ENCODE assay signal across 13 cellular contexts in genomic region chr1:154866257-154866994, GRCh38. TPM values are rescaled to one million over a fixed set of nuclear protein-coding genes. Genes with fewer than 3 reads are reported as not detected.
A peak's percentile ranks its signal among the peaks of the same experiment; 100 is the strongest.
DNase-seq lines count a peak whose midpoint lies in the region; ATAC-seq and TF ChIP-seq lines count a peak whose summit lies in the region.
"Had no signal": no experiment of that assay in that cellular context is flagged by ENCODE, and none has a peak within 500 bp of the region (broad histone marks: within the 10 kb centered on the region; RNA-seq: fewer than 3 reads in every experiment).

No MANE protein-coding gene starts in this region.

- H3K36me3 ChIP-seq in trophoblast cell (ENCODE audit: control insufficient read depth in 1 of 2, insufficient read depth in 2 of 2, low read length in 2 of 2) (no peaks in the 10 kb centered on the region), upper lobe of left lung (no peaks in the 10 kb centered on the region)
- H3K36me3 ChIP-seq: heart left ventricle had no signal

- no peaks in the 10 kb centered on the region for H3K79me1 ChIP-seq in trophoblast cell (ENCODE audit: low read length)

- no peak overlapping the region for H4K8ac ChIP-seq in trophoblast cell (ENCODE audit: low read depth, low read length)

- H2BK5ac ChIP-seq in trophoblast cell (ENCODE audit: low read depth, low read length, poor library complexity), result no peak overlapping the region

- no peak overlapping the region for H2BK12ac ChIP-seq in trophoblast cell (ENCODE audit: low read length)

- H3K4me2 ChIP-seq in trophoblast cell (ENCODE audit: low read length), result no peak overlapping the region

- no peak overlapping the region for H2AFZ ChIP-seq in trophoblast cell (ENCODE audit: insufficient read depth, low read length, poor library complexity)

- TF ChIP-seq POLR2A in upper lobe of left lung (IDR thresholded peaks at IDR 0.05), result no peak

- no peak overlapping the region for H3K4ac ChIP-seq in trophoblast cell (ENCODE audit: low read depth, low read length)

- peaks cover 4% of the 10 kb centered on the region for H3K27me3 ChIP-seq in trophoblast cell (ENCODE audit: insufficient read depth, low read length)
- peaks cover 0 to 5% (median 2%) of the 10 kb centered on the region in 4 donors for H3K27me3 ChIP-seq in upper lobe of left lung

- H3K79me2 ChIP-seq in trophoblast cell (ENCODE audit: control insufficient read depth, insufficient read depth, low read length, poor library complexity), result no peaks in the 10 kb centered on the region

- no peak overlapping the region for H3K23ac ChIP-seq in trophoblast cell (ENCODE audit: low read length)

- no peak overlapping the region for H2AK5ac ChIP-seq in trophoblast cell (ENCODE audit: low read length)

- DNase-seq in NAMALWA (ENCODE audit: low spot score) (peak; percentile 49), choroid plexus epithelial cell (ENCODE audit: low read depth) (peak; percentile 48), trophoblast cell (no peak), islet precursor cell (no peak), COLO668 (lab: John Stamatoyannopoulos, UW; ENCODE audit: unreplicated experiment) (no peak), upper lobe of left lung (no peak), left colon (no peak)
- DNase-seq: CD8-positive, alpha-beta memory T cell; effector CD4-positive, alpha-beta T cell; NCI-H1092; NCI-H510A treated with DMSO at 0.1 percent for 48 hours had no signal

- WGBS in trophoblast cell (ENCODE audit: extremely low coverage, insufficient coverage, insufficient read length), result no CpG with 5 or more reads among the region's 12 CpGs
- 82 to 92% methylated on average over 10 to 12 of the region's 12 CpGs for WGBS in upper lobe of left lung, 2 donors

- no peak for ATAC-seq in upper lobe of left lung (ENCODE audit: low FRiP score in 2 of 2)
- no peak for ATAC-seq in left colon

- no peak overlapping the region for H3K18ac ChIP-seq in trophoblast cell (ENCODE audit: low read length)

- peaks cover 2% of the 10 kb centered on the region in 2 experiments for H3K4me1 ChIP-seq in trophoblast cell (ENCODE audit: control insufficient read depth in 1 of 2, insufficient read depth in 2 of 2, low read length in 2 of 2)
- H3K4me1 ChIP-seq in upper lobe of left lung, result peaks cover 12 to 38% (median 26%) of the 10 kb centered on the region in 4 donors

- no peak overlapping the region for H3K14ac ChIP-seq in trophoblast cell (ENCODE audit: low read length)

- no peak for TF ChIP-seq EP300 in upper lobe of left lung (IDR thresholded peaks at IDR 0.05)

- no peak overlapping the region for H3K27ac ChIP-seq in trophoblast cell (ENCODE audit: low read depth, low read length)
- H3K27ac ChIP-seq in upper lobe of left lung, result no peak overlapping the region

- no peak overlapping the region for H4K91ac ChIP-seq in trophoblast cell (ENCODE audit: low read depth, low read length)

- no peak overlapping the region for H2BK120ac ChIP-seq in trophoblast cell (ENCODE audit: insufficient read depth, low read length, poor library complexity)

- TF ChIP-seq CTCF in choroid plexus epithelial cell (conservative IDR thresholded peaks at IDR 0.05; ENCODE audit: low read depth, low read length) (no peak), upper lobe of left lung (IDR thresholded peaks at IDR 0.05) (no peak)

- H3K9me3 ChIP-seq in trophoblast cell (ENCODE audit: insufficient read depth, low read depth, low read length) (peaks cover 4% of the 10 kb centered on the region), upper lobe of left lung (no peaks in the 10 kb centered on the region)
- H3K9me3 ChIP-seq: heart left ventricle had no signal

- intact Hi-C loops in left colon (cut with DNase I, micrococcal nuclease), result no loop called here

- H4K12ac ChIP-seq in trophoblast cell (ENCODE audit: low read depth, low read length), result no peak overlapping the region

- H3K9ac ChIP-seq in trophoblast cell (ENCODE audit: low read length), result no peak overlapping the region

- peak overlapping the region; percentile 40; the same call in 1 of the 2 replicates for H3K4me3 ChIP-seq in GM08714 (ENCODE audit: low read length)
- no peak overlapping the region for H3K4me3 ChIP-seq in choroid plexus epithelial cell (ENCODE audit: low read depth, low read length)
- peak overlapping the region; percentile 31 for H3K4me3 ChIP-seq in trophoblast cell (ENCODE audit: low read depth, low read length)
- no peak overlapping the region for H3K4me3 ChIP-seq in upper lobe of left lung

RNA-seq across cellular contexts. Expression of gene KCNN3, which starts 3.7 kb away (rescaled TPM):
- 0.06 and 0.08 TPM in 2 replicates for polyA plus RNA-seq in trophoblast cell (2013)
- 1 to 10 TPM; 2.7 to 6.6 (median 3.7) TPM for total RNA-seq in upper lobe of left lung
- 1 to 10 TPM in 1 of 2 donors, under 1 TPM in 1; 0.73 to 3.6 TPM for total RNA-seq in left colon
- polyA plus RNA-seq: CD8-positive, alpha-beta memory T cell had no signal

Comparison
In these comparisons a context has a peak if more than half of its experiments do, and no peak if none do; other contexts are left out.
1. H3K4me3 ChIP-seq: peak in GM08714 (single experiment) and trophoblast cell (single experiment); none in choroid plexus epithelial cell (single experiment) and upper lobe of left lung (0 of 4).
2. DNase-seq: peak in NAMALWA (single experiment) and choroid plexus epithelial cell (single experiment); none in trophoblast cell (0 of 2), islet precursor cell (single experiment), COLO668 (single experiment), upper lobe of left lung (0 of 2) and left colon (0 of 2).